8 cellular contexts compared by ENCODE assay signal in the genomic region with DNA sequence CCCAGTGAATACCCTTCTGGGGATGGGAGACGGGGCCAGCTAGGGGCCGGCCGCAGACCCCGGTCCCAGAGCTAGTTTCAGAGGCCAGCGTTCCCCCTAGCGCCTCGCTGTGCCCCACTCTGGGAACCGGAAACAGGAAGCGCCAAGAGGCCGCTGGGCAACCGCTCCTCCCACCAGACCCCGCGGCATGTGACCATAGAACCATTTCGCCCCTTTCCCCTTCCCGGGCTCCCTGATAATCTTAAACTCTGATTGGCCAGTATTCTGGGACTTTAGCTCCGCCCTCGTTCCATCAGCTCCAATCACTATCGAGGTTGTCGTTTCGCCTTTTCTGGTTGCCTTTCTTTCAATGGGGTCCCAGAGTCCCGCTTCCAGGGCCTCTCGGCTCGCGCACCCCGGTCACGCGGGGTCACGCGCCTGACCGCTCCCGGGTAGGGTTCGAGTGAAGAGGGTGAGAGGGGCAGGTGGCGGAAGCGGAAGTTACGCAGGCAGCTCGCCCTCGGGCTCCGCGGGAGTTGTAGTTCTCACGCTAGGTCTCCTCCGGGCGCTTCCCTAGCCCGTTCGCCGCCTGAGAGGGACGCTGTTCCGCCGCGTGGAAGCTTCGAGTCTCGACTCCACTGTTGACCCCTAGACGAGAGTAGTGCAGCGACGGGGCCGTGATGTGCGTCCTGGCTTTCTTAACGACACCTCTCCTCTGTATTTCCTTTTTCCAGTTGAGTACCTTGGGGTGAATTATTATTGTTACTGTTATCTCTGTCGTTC. TPM values are rescaled to one million over a fixed set of nuclear protein-coding genes. Genes with fewer than 3 reads are reported as not detected.
DNase-seq lines count a peak whose midpoint lies in the region; FAIRE-seq and TF ChIP-seq lines count a peak whose summit lies in the region.

A gene (minus strand): TSS at position 121 of the 762 bp plus-strand sequence. CDS start 3,241 bp downstream, outside the sequence.

- no CpG with 5 or more reads among the region's 58 CpGs for WGBS in neuronal stem cell (ENCODE audit: extremely low coverage in 2 of 2, insufficient read length in 2 of 2, insufficient replicate concordance in 1 of 2), 2 donors

- no peak within 1 kb of the TSS for H2BK15ac ChIP-seq in neuronal stem cell (ENCODE audit: low read length)

- H3K14ac ChIP-seq in neuronal stem cell (ENCODE audit: low read length), result peak within 1 kb of the TSS; percentile 72

- H3K27me3 Mint-ChIP-seq in HFFc6 (ENCODE audit: insufficient read depth), result peaks cover 2% of the 10 kb centered on the region; the same call in 1 of the 2 replicates
- H3K27me3 Mint-ChIP-seq in activated naive CD4-positive, alpha-beta T cell treated with anti-CD3 and anti-CD28 coated beads for 36 hours (ENCODE audit: low read depth), result no peaks in the 10 kb centered on the region

- peak within 1 kb of the TSS; percentile 93 for H3K27ac Mint-ChIP-seq in HFFc6
- peak within 1 kb of the TSS; percentile 96 for H3K27ac Mint-ChIP-seq in activated naive CD4-positive, alpha-beta T cell treated with anti-CD3 and anti-CD28 coated beads for 36 hours

- H3K23ac ChIP-seq in neuronal stem cell (ENCODE audit: low read depth, low read length, poor library complexity), result peak within 1 kb of the TSS; percentile 8

- DNase-seq in HFFc6 (peak; percentile 95), NAMALWA (ENCODE audit: low spot score) (peak; percentile 100), SK-N-DZ (ENCODE audit: low spot score) (peak; percentile 99), frontal cortex (ENCODE audit: low spot score in 2 of 2) (peak; percentile 81 to 89), neuronal stem cell (ENCODE audit: low spot score) (peak; percentile 92)
- DNase-seq in activated naive CD4-positive, alpha-beta T cell treated with anti-CD3 and anti-CD28 coated beads for 36 hours, result peak; percentile 95

- peaks cover 7 to 29% of the 10 kb centered on the region in 2 donors for H3K36me3 ChIP-seq in neuronal stem cell (replicated peaks in 1 of 2; ENCODE audit: control insufficient read depth in 2 of 2, insufficient read depth in 2 of 2, low read length in 2 of 2)

- peak; percentile 81 for FAIRE-seq in frontal cortex (lab: Jason Lieb, UNC)

- H3K79me1 ChIP-seq in neuronal stem cell (ENCODE audit: low read depth, low read length), result no peaks in the 10 kb centered on the region

- CTCF ChIA-PET in activated naive CD4-positive, alpha-beta T cell treated with anti-CD3 and anti-CD28 coated beads for 36 hours (lab: Charles Lee), result interaction anchor here (0.6 to 8.7 kb wide), 30 partner anchors 9 to 1227 kb away, joined by 3 to 191 read pairs (median 4); no protein-coding TSS in a partner anchor

- H2BK5ac ChIP-seq in neuronal stem cell (ENCODE audit: low read length), result peak within 1 kb of the TSS; percentile 87

- H4K91ac ChIP-seq in neuronal stem cell (ENCODE audit: low read depth, low read length, poor library complexity), result no peak within 1 kb of the TSS

- no peak within 1 kb of the TSS for H2BK12ac ChIP-seq in neuronal stem cell (ENCODE audit: low read length)

- peaks cover 3% of the 10 kb centered on the region in 2 donors for H3K9me3 ChIP-seq in neuronal stem cell (replicated peaks in 1 of 2; ENCODE audit: control insufficient read depth in 2 of 2, insufficient read depth in 1 of 2, low read depth in 1 of 2, low read length in 2 of 2)

- peak within 1 kb of the TSS; percentile 80 for H3K9ac ChIP-seq in neuronal stem cell (ENCODE audit: low read depth, low read length, poor library complexity)

- peaks cover 15% of the 10 kb centered on the region for H3K36me3 Mint-ChIP-seq in HFFc6 (ENCODE audit: low read depth)
- H3K36me3 Mint-ChIP-seq in activated naive CD4-positive, alpha-beta T cell treated with anti-CD3 and anti-CD28 coated beads for 36 hours (ENCODE audit: low read depth), result peaks cover 21% of the 10 kb centered on the region

- peak within 1 kb of the TSS; percentile 87 for H2AFZ ChIP-seq in neuronal stem cell (ENCODE audit: low read length)

- TF ChIP-seq CTCF in HFFc6 (IDR thresholded peaks at IDR 0.05) (peak; percentile 64), subcutaneous adipose tissue (IDR thresholded peaks at IDR 0.05; ENCODE audit: low read depth) (no peak)

- peak within 1 kb of the TSS; percentile 92 for H3K4me3 ChIP-seq in GM08714 (ENCODE audit: low read length)
- H3K4me3 ChIP-seq in neuronal stem cell (ENCODE audit: low read length in 2 of 2), result peak within 1 kb of the TSS; percentile 66 to 85

- peak within 1 kb of the TSS; percentile 95 for H3K4me3 Mint-ChIP-seq in HFFc6
- H3K4me3 Mint-ChIP-seq in activated naive CD4-positive, alpha-beta T cell treated with anti-CD3 and anti-CD28 coated beads for 36 hours, result peak within 1 kb of the TSS; percentile 99

- H3K18ac ChIP-seq in neuronal stem cell (ENCODE audit: low read length), result peak within 1 kb of the TSS; percentile 94

- peaks cover 0 to 12% of the 10 kb centered on the region in 2 donors for H3K4me1 ChIP-seq in neuronal stem cell (ENCODE audit: control insufficient read depth in 2 of 2, insufficient read depth in 1 of 2, low read depth in 1 of 2, low read length in 2 of 2)

- no peak within 1 kb of the TSS for H3K4ac ChIP-seq in neuronal stem cell (ENCODE audit: low read length)

- no peak within 1 kb of the TSS for H2AK5ac ChIP-seq in neuronal stem cell (ENCODE audit: low read depth, low read length)

- H3K9me3 Mint-ChIP-seq in HFFc6, result no peaks in the 10 kb centered on the region
- peaks cover 8% of the 10 kb centered on the region for H3K9me3 Mint-ChIP-seq in activated naive CD4-positive, alpha-beta T cell treated with anti-CD3 and anti-CD28 coated beads for 36 hours

- peak within 1 kb of the TSS; percentile 98 for H3K27ac ChIP-seq in neuronal stem cell (replicated peaks; ENCODE audit: low read length)

- H4K8ac ChIP-seq in neuronal stem cell (ENCODE audit: low read depth, low read length), result no peak within 1 kb of the TSS

- intact Hi-C loops in activated naive CD4-positive, alpha-beta T cell treated with anti-CD3 and anti-CD28 coated beads for 36 hours (cut with micrococcal nuclease), result loop anchor here (1.0 to 5.0 kb wide), 8 partner anchors 35 to 706 kb away; a partner anchor contains a TSS

- H3K4me2 ChIP-seq in neuronal stem cell (ENCODE audit: insufficient read depth, low read length, poor library complexity, severe bottlenecking), result peak within 1 kb of the TSS; percentile 73

- H3K4me1 Mint-ChIP-seq in HFFc6 (ENCODE audit: low read depth), result peaks cover 30% of the 10 kb centered on the region
- H3K4me1 Mint-ChIP-seq in activated naive CD4-positive, alpha-beta T cell treated with anti-CD3 and anti-CD28 coated beads for 36 hours (ENCODE audit: low read depth), result peaks cover 58% of the 10 kb centered on the region

- no peak within 1 kb of the TSS for H2BK120ac ChIP-seq in neuronal stem cell (ENCODE audit: low read depth, low read length)

- no peaks in the 10 kb centered on the region for H3K27me3 ChIP-seq in neuronal stem cell (ENCODE audit: control insufficient read depth in 3 of 3, insufficient read depth in 3 of 3, low read depth in 1 of 3, low read length in 3 of 3)

RNA-seq across cellular contexts. Expression of the gene that starts here (rescaled TPM):
- 100 to 1,000 TPM; 138 to 160 (median 151) TPM for total RNA-seq in HFFc6 (2021; fragmentation: NEBNext Ultra II Directional; extraction: Animal tissue kit (Norgen Biotek cat#: 25700))
- polyA plus RNA-seq in SK-N-DZ (2014; cell fraction: cytosol; rRNA removed), result 98.0 and 129 TPM in 2 replicates
- polyA plus RNA-seq in SK-N-DZ (2014; cell fraction: nucleus; rRNA removed), result 105 and 150 TPM in 2 replicates
- total RNA-seq in activated naive CD4-positive, alpha-beta T cell treated with anti-CD3 and anti-CD28 coated beads for 36 hours, result 100 to 1,000 TPM; 139 to 140 TPM
- 97.4 TPM for total RNA-seq in frontal cortex
- polyA plus RNA-seq in neuronal stem cell (2013, experiment 1 of 2), result 91.4 TPM
- 95.0 TPM for polyA plus RNA-seq in neuronal stem cell (2013, experiment 2 of 2)
- 100 to 1,000 TPM; 101 to 161 (median 114) TPM for total RNA-seq in subcutaneous adipose tissue

Comparison
In these comparisons a context has a peak if more than half of its experiments do, and no peak if none do; other contexts are left out.
1. Peak in every context shown above with its lines: DNase-seq, H3K4me3 ChIP-seq and H3K27ac ChIP-seq.